ENCODE assay signal across 18 cellular contexts in the genomic region with DNA sequence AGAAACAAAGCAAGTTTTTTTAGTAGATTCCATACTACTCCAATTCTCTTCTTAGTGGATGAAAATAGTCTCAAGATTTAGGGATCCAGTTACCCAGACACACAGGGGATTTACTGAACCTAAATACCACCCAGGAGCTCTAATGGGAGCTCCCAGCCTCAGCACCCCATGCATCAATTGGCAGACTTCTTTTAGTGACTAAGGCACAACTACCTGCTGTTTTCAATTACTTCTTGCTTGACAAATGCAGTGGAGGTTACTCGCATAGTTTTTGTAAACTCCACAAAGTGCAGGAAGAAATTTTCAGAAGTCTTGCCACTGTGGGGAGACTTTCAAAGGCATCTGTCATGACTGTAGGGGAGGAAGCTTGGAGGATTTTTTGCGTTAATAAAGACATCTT. TPM values are rescaled to one million over a fixed set of nuclear protein-coding genes. Genes with fewer than 3 reads are reported as not detected.
DNase-seq lines count a peak whose midpoint lies in the region; ATAC-seq and TF ChIP-seq lines count a peak whose summit lies in the region.
"Had no signal": no experiment of that assay in that cellular context is flagged by ENCODE, and none has a peak within 500 bp of the region (broad histone marks: within the 10 kb centered on the region; RNA-seq: fewer than 3 reads in every experiment).

No MANE protein-coding gene starts in this region.

- H3K9me3 ChIP-seq in adipocyte (ENCODE audit: control insufficient read depth, low read length) = no peaks in the 10 kb centered on the region
- H3K9me3 ChIP-seq in iPS-18a (ENCODE audit: control insufficient read depth, low read depth, low read length) = no peaks in the 10 kb centered on the region
- no peaks in the 10 kb centered on the region for H3K9me3 ChIP-seq in smooth muscle cell (replicated peaks; ENCODE audit: low read depth)
- H3K9me3 ChIP-seq: SJSA1 had no signal

- H3K4me3 ChIP-seq in adipocyte (ENCODE audit: low read length) (no peak overlapping the region), iPS-18a (ENCODE audit: low read length) (peak overlapping the region; percentile 6), smooth muscle cell (no peak overlapping the region)
- H3K4me3 ChIP-seq: SJSA1 had no signal

- no peak overlapping the region for H3K9ac ChIP-seq in adipocyte (ENCODE audit: low read length)
- H3K9ac ChIP-seq in iPS-18a (ENCODE audit: low read length) = no peak overlapping the region
- no peak overlapping the region for H3K9ac ChIP-seq in smooth muscle cell (ENCODE audit: low read depth)

- H3K4me1 ChIP-seq in adipocyte (ENCODE audit: control insufficient read depth, insufficient read depth, low read length) (peaks cover 31% of the 10 kb centered on the region), iPS-18a (ENCODE audit: control insufficient read depth, low read depth, low read length) (peaks cover 24% of the 10 kb centered on the region), smooth muscle cell (ENCODE audit: low read depth) (peaks cover 15% of the 10 kb centered on the region)
- H3K4me1 ChIP-seq: SJSA1 had no signal

- 60% methylated on average over 2 of the region's 2 CpGs for WGBS in smooth muscle cell (ENCODE audit: low lambda C conversion rate)

- H3F3A ChIP-seq in smooth muscle cell (ENCODE audit: low read depth) = no peaks in the 10 kb centered on the region

- no peak for TF ChIP-seq CTCF in smooth muscle cell (IDR thresholded peaks at IDR 0.05; ENCODE audit: borderline replicate concordance, insufficient read depth, poor library complexity, severe bottlenecking)

- H3K27me3 ChIP-seq in adipocyte (replicated peaks; ENCODE audit: control insufficient read depth, insufficient read depth, low read length) = no peaks in the 10 kb centered on the region
- no peaks in the 10 kb centered on the region for H3K27me3 ChIP-seq in iPS-18a (ENCODE audit: control insufficient read depth, insufficient read depth, low read length)
- H3K27me3 ChIP-seq in smooth muscle cell (ENCODE audit: low read depth) = no peaks in the 10 kb centered on the region
- H3K27me3 ChIP-seq: SJSA1 had no signal

- H3K79me2 ChIP-seq in smooth muscle cell (ENCODE audit: low read depth) = no peaks in the 10 kb centered on the region

- H3K36me3 ChIP-seq in adipocyte (ENCODE audit: control insufficient read depth, insufficient read depth, low read length, severe bottlenecking) (no peaks in the 10 kb centered on the region), iPS-18a (ENCODE audit: control insufficient read depth, low read depth, low read length) (no peaks in the 10 kb centered on the region), smooth muscle cell (ENCODE audit: low read depth) (no peaks in the 10 kb centered on the region)
- H3K36me3 ChIP-seq: SJSA1 had no signal

- DNase-seq in NCI-H2171 treated with DMSO at 0.1 percent for 48 hours (lab: John Stamatoyannopoulos, UW) = peak; percentile 44
- DNase-seq in NCI-H2171 (lab: John Stamatoyannopoulos, UW) = no peak
- DNase-seq in adipocyte (ENCODE audit: low read depth) = peak; percentile 43
- no peak for DNase-seq in smooth muscle cell (lab: John Stamatoyannopoulos, UW; ENCODE audit: unreplicated experiment)
- no peak for DNase-seq in amygdala (lab: John Stamatoyannopoulos, UW)
- no peak for DNase-seq in COLO668 (lab: John Stamatoyannopoulos, UW; ENCODE audit: unreplicated experiment)
- DNase-seq: 8988T; CD4-positive, alpha-beta T cell; DMS79; HCEC 1CT; KG1; MV-4-11; NCI-H187; NCI-H69 had no signal

- ATAC-seq in HG02588 (IDR thresholded peaks at IDR 0.05; ENCODE audit: unreplicated experiment) = no peak
- ATAC-seq: Panc1 had no signal

- H3K27ac ChIP-seq in iPS-18a (ENCODE audit: low read length) (no peak overlapping the region), smooth muscle cell (ENCODE audit: low read depth) (no peak overlapping the region)
- H3K27ac ChIP-seq: SJSA1 had no signal

- peak overlapping the region; percentile 14 for H2AFZ ChIP-seq in smooth muscle cell (ENCODE audit: low read depth)

- no peak overlapping the region for H3K4me2 ChIP-seq in smooth muscle cell

- no peaks in the 10 kb centered on the region for H4K20me1 ChIP-seq in smooth muscle cell (ENCODE audit: low read depth)

RNA-seq across cellular contexts. Expression of a gene that starts 35.5 kb away (rescaled TPM):
- 5.6 and 6.7 TPM in 2 replicates for total RNA-seq in smooth muscle cell
- 1.5 and 2.6 TPM in 2 replicates for polyA plus RNA-seq in smooth muscle cell
- total RNA-seq: SJSA1 had no signal

Comparison
In these comparisons a context has a peak if more than half of its experiments do, and no peak if none do; other contexts are left out.
1. DNase-seq: peak in NCI-H2171 treated with DMSO at 0.1 percent for 48 hours (single experiment) and adipocyte (single experiment); none in NCI-H2171 (single experiment), smooth muscle cell (single experiment), amygdala (0 of 56) and COLO668 (single experiment).